ENCODE assay signal across 27 cellular contexts in the genomic region with DNA sequence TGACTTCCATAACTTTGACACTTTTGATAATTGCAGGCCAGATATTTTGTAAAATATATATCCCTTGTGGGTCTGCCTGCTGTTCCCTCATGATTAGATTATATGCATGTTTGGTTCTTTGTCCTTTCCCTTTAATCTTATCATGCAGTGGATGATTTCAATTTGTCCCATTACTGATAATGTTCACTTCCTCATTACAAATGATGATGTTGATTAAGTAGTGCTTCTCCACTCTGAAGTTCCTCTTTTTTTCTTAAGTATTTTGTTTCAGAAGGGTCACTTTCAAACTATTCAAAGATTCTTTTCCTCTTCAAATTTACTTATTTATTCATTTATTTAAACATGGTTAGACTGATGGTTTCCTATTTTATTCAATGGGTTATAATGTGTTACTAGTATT.
"Had no signal": no experiment of that assay in that cellular context is flagged by ENCODE, and none has a peak within 500 bp of the region (broad histone marks: within the 10 kb centered on the region; RNA-seq: fewer than 3 reads in every experiment).

No MANE protein-coding gene starts in this region.

- H3K27me3 Mint-ChIP-seq: activated B cell treated with CpG ODN at 0.5 μM for 24 hours; activated CD8-positive, alpha-beta T cell treated with anti-CD3 and anti-CD28 coated beads for 36 hours; dendritic cell treated with granulocyte-macrophage colony-stimulating factor and Interleukin-4, amounts not matched to agents 40 ng/mL and 50 ng/mL, for 4 days; naive thymus-derived CD4-positive, alpha-beta T cell; stimulated activated memory B cell treated with anti-CD40 and anti-IgM and Interleukin-4, amounts not matched to agents 10 μg/mL and 1 μg/mL and 100 μg/mL, for 72 hours; stimulated activated naive CD8-positive, alpha-beta T cell treated with anti-CD3 and anti-CD28 coated beads, Interleukin-15, amount 100 ng/mL, for 72 hours; type B pancreatic cell had no signal

- FAIRE-seq: pancreas, TTC549 had no signal

- H3K4me1 Mint-ChIP-seq: endodermal cell; naive thymus-derived CD4-positive, alpha-beta T cell; neural crest cell; stimulated activated naive CD8-positive, alpha-beta T cell treated with anti-CD3 and anti-CD28 coated beads, Interleukin-15, amount 100 ng/mL, for 72 hours had no signal

- H3K9me3 Mint-ChIP-seq: activated B cell treated with CpG ODN at 0.5 μM for 24 hours; dendritic cell treated with granulocyte-macrophage colony-stimulating factor and Interleukin-4, amounts not matched to agents 40 ng/mL and 50 ng/mL, for 4 days; endodermal cell; stimulated activated memory B cell treated with anti-CD40 and anti-IgM and Interleukin-4, amounts not matched to agents 10 μg/mL and 1 μg/mL and 100 μg/mL, for 72 hours; type B pancreatic cell had no signal

- H3K4me3 Mint-ChIP-seq: activated B cell treated with CpG ODN at 0.5 μM for 24 hours; activated CD8-positive, alpha-beta T cell treated with anti-CD3 and anti-CD28 coated beads for 36 hours; activated T-cell treated with anti-CD3 and anti-CD28 coated beads, Interleukin-2, amount 50 U/mL, for 72 hours; dendritic cell treated with granulocyte-macrophage colony-stimulating factor and Interleukin-4, amounts not matched to agents 40 ng/mL and 50 ng/mL, for 4 days; endodermal cell; naive thymus-derived CD4-positive, alpha-beta T cell; neural crest cell; stimulated activated memory B cell treated with anti-CD40 and anti-IgM and Interleukin-4, amounts not matched to agents 10 μg/mL and 1 μg/mL and 100 μg/mL, for 72 hours; stimulated activated naive CD8-positive, alpha-beta T cell treated with anti-CD3 and anti-CD28 coated beads, Interleukin-15, amount 100 ng/mL, for 72 hours; type B pancreatic cell had no signal

- DNase-seq: activated B cell treated with CpG ODN at 0.5 μM for 24 hours; activated CD4-positive, alpha-beta T cell treated with anti-CD3 and anti-CD28 coated beads, Interleukin-2, amount 50 U/mL, for 1 hour; activated CD8-positive, alpha-beta T cell treated with anti-CD3 and anti-CD28 coated beads for 36 hours; activated naive CD4-positive, alpha-beta T cell; activated T-cell treated with anti-CD3 and anti-CD28 coated beads, Interleukin-2, amount 50 U/mL, for 72 hours; central memory CD4-positive, alpha-beta T cell; endodermal cell; foreskin keratinocyte; heart left ventricle; hypothalamus; midbrain; naive thymus-derived CD4-positive, alpha-beta T cell; nucleus accumbens; pancreas; retina; stimulated activated CD4-positive, alpha-beta T cell treated with anti-CD3 and anti-CD28 coated beads, Interleukin-4, amount 100 ng/mL, for 4 hours; stimulated activated CD8-positive, alpha-beta memory T cell treated with anti-CD3 and anti-CD28 coated beads, Interleukin-4, amount 100 ng/mL, for 48 hours; stimulated activated naive CD8-positive, alpha-beta T cell treated with anti-CD3 and anti-CD28 coated beads, Interleukin-15, amount 100 ng/mL, for 72 hours; substantia nigra; uterus had no signal

- ATAC-seq: activated CD8-positive, alpha-beta T cell treated with anti-CD3 and anti-CD28 coated beads for 36 hours; activated naive CD4-positive, alpha-beta T cell treated with anti-CD3 and anti-CD28 coated beads, Interleukin-2, amount 50 U/mL, for 72 hours; activated T-cell treated with anti-CD3 and anti-CD28 coated beads, Interleukin-2, amount 50 U/mL, for 72 hours; foreskin keratinocyte; heart left ventricle; naive thymus-derived CD4-positive, alpha-beta T cell; pancreas; sciatic nerve; stimulated activated memory B cell treated with anti-CD40 and anti-IgM and Interleukin-4, amounts not matched to agents 10 μg/mL and 1 μg/mL and 100 μg/mL, for 72 hours; stimulated activated naive CD8-positive, alpha-beta T cell treated with anti-CD3 and anti-CD28 coated beads, Interleukin-15, amount 100 ng/mL, for 72 hours had no signal

- H3K27ac Mint-ChIP-seq: activated B cell treated with CpG ODN at 0.5 μM for 24 hours; activated CD8-positive, alpha-beta T cell treated with anti-CD3 and anti-CD28 coated beads for 36 hours; activated naive CD4-positive, alpha-beta T cell treated with anti-CD3 and anti-CD28 coated beads, Interleukin-2, amount 50 U/mL, for 72 hours; activated T-cell treated with anti-CD3 and anti-CD28 coated beads, Interleukin-2, amount 50 U/mL, for 72 hours; dendritic cell treated with granulocyte-macrophage colony-stimulating factor and Interleukin-4, amounts not matched to agents 40 ng/mL and 50 ng/mL, for 4 days; endodermal cell; naive thymus-derived CD4-positive, alpha-beta T cell; stimulated activated memory B cell treated with anti-CD40 and anti-IgM and Interleukin-4, amounts not matched to agents 10 μg/mL and 1 μg/mL and 100 μg/mL, for 72 hours; stimulated activated naive CD8-positive, alpha-beta T cell treated with anti-CD3 and anti-CD28 coated beads, Interleukin-15, amount 100 ng/mL, for 72 hours; type B pancreatic cell had no signal

- H3K36me3 Mint-ChIP-seq: activated naive CD4-positive, alpha-beta T cell treated with anti-CD3 and anti-CD28 coated beads, Interleukin-2, amount 50 U/mL, for 72 hours; naive thymus-derived CD4-positive, alpha-beta T cell; stimulated activated memory B cell treated with anti-CD40 and anti-IgM and Interleukin-4, amounts not matched to agents 10 μg/mL and 1 μg/mL and 100 μg/mL, for 72 hours; type B pancreatic cell had no signal
